26 cellular contexts compared by ENCODE assay signal in genomic region chr7:41385996-41386395, GRCh38.
DNase-seq lines count a peak whose midpoint lies in the region; ATAC-seq and TF ChIP-seq lines count a peak whose summit lies in the region.
"Had no signal": no experiment of that assay in that cellular context is flagged by ENCODE, and none has a peak within 500 bp of the region (broad histone marks: within the 10 kb centered on the region; RNA-seq: fewer than 3 reads in every experiment).

No MANE protein-coding gene starts in this region.

- CTCF ChIA-PET in PC-3 (lab: Charles Lee), result no interaction called here

- H3K4me2 ChIP-seq in PC-3 (ENCODE audit: low read length) (no peak overlapping the region), neuronal stem cell (ENCODE audit: insufficient read depth, low read length, poor library complexity, severe bottlenecking) (no peak overlapping the region)
- H3K4me2 ChIP-seq: BLaER1 had no signal

- no peaks in the 10 kb centered on the region for H3K79me2 ChIP-seq in PC-3 (ENCODE audit: low read length)

- no peak overlapping the region for H2BK120ac ChIP-seq in neuronal stem cell (ENCODE audit: low read depth, low read length)

- H2AFZ ChIP-seq in PC-3 (ENCODE audit: low read length) (peak overlapping the region; percentile 5; the same call in 1 of the 2 replicates), neuronal stem cell (ENCODE audit: low read length) (peak overlapping the region; percentile 43)

- H2BK5ac ChIP-seq in neuronal stem cell (ENCODE audit: low read length), result no peak overlapping the region

- no peak overlapping the region for H3K23ac ChIP-seq in neuronal stem cell (ENCODE audit: low read depth, low read length, poor library complexity)

- no peaks in the 10 kb centered on the region for H3K36me3 ChIP-seq in PC-3 (ENCODE audit: low read depth, low read length)
- no peaks in the 10 kb centered on the region for H3K36me3 ChIP-seq in neuronal stem cell (replicated peaks in 1 of 2; ENCODE audit: control insufficient read depth in 2 of 2, insufficient read depth in 2 of 2, low read length in 2 of 2)
- H3K36me3 ChIP-seq: adrenal gland, BLaER1, colonic mucosa, heart left ventricle, spleen, thyroid gland had no signal

- H2BK12ac ChIP-seq in neuronal stem cell (ENCODE audit: low read length), result no peak overlapping the region

- POLR2A ChIA-PET in PC-3 (lab: Charles Lee; ENCODE audit: unreplicated experiment), result interaction anchor here (0.7 kb wide), 1 partner anchor 15 kb away, joined by 3 read pairs; no protein-coding TSS in a partner anchor

- no peaks in the 10 kb centered on the region for H3K79me1 ChIP-seq in neuronal stem cell (ENCODE audit: low read depth, low read length)

- TF ChIP-seq CTCF in PC-3 (conservative IDR thresholded peaks at IDR 0.05; ENCODE audit: low read depth, low read length), result no peak

- H3K9me3 ChIP-seq in PC-3 (ENCODE audit: low read length) (no peaks in the 10 kb centered on the region), neuronal stem cell (replicated peaks in 1 of 2; ENCODE audit: control insufficient read depth in 2 of 2, insufficient read depth in 1 of 2, low read depth in 1 of 2, low read length in 2 of 2) (no peaks in the 10 kb centered on the region)
- H3K9me3 ChIP-seq: adrenal gland, BLaER1, colonic mucosa, heart left ventricle, spleen, thyroid gland had no signal

- no peak overlapping the region for H3K14ac ChIP-seq in neuronal stem cell (ENCODE audit: low read length)

- no peak overlapping the region for H3K27ac ChIP-seq in PC-3 (ENCODE audit: low read length)
- no peak overlapping the region for H3K27ac ChIP-seq in neuronal stem cell (replicated peaks; ENCODE audit: low read length)
- H3K27ac ChIP-seq: adrenal gland, BLaER1, colonic mucosa, heart left ventricle, spleen, thyroid gland had no signal

- no peak overlapping the region for H3K4ac ChIP-seq in neuronal stem cell (ENCODE audit: low read length)

- no peak overlapping the region for H2AK5ac ChIP-seq in neuronal stem cell (ENCODE audit: low read depth, low read length)

- H3K9ac ChIP-seq in PC-3 (ENCODE audit: low read length) (no peak overlapping the region), neuronal stem cell (ENCODE audit: low read depth, low read length, poor library complexity) (no peak overlapping the region)
- H3K9ac ChIP-seq: BLaER1 had no signal

- H3F3A ChIP-seq in PC-3 (ENCODE audit: low read length, unreplicated experiment), result no peaks in the 10 kb centered on the region

- no TSS peak for BruUV-seq in PC-3 (replicated peaks; lab: Mats Ljungman, UMichigan)

- no peak overlapping the region for H2BK15ac ChIP-seq in neuronal stem cell (ENCODE audit: low read length)

- intact Hi-C loops in PC-3 (cut with micrococcal nuclease) (no loop called here), posterior vena cava (cut with DNase I) (no loop called here)

- H4K91ac ChIP-seq in neuronal stem cell (ENCODE audit: low read depth, low read length, poor library complexity), result no peak overlapping the region

- ATAC-seq in PC-3 (no peak), esophagus mucosa (peak; percentile 61)
- ATAC-seq: heart left ventricle had no signal

- H3K27me3 ChIP-seq in PC-3 (ENCODE audit: low read length) (no peaks in the 10 kb centered on the region), neuronal stem cell (ENCODE audit: control insufficient read depth in 3 of 3, insufficient read depth in 3 of 3, low read depth in 1 of 3, low read length in 3 of 3) (no peaks in the 10 kb centered on the region)
- H3K27me3 ChIP-seq: adrenal gland, BLaER1, colonic mucosa, heart left ventricle, spleen, thyroid gland had no signal

- no peaks in the 10 kb centered on the region for H3K9me2 ChIP-seq in PC-3 (replicated peaks; ENCODE audit: low read length)

- WGBS in neuronal stem cell (ENCODE audit: extremely low coverage in 2 of 2, insufficient read length in 2 of 2, insufficient replicate concordance in 1 of 2), 2 donors, result no CpG with 5 or more reads among the region's 1 CpG

- DNase-seq in ELR (ENCODE audit: low read depth) (peak; percentile 42), PC-3 (no peak), neuronal stem cell (ENCODE audit: low spot score) (no peak), posterior vena cava (ENCODE audit: low spot score) (no peak), HCEC 1CT (no peak), superior temporal gyrus (ENCODE audit: extremely low spot score) (no peak)
- no peak for DNase-seq in activated CD4-positive, alpha-beta T cell treated with anti-CD3 and anti-CD28 coated beads, Interleukin-2, amount 50 U/mL, for 48 hours
- DNase-seq: activated CD8-positive, alpha-beta memory T cell treated with anti-CD3 and anti-CD28 coated beads for 24 hours; activated naive CD4-positive, alpha-beta T cell; activated T-cell treated with anti-CD3 and anti-CD28 coated beads, Interleukin-2, amount 50 U/mL, for 24 hours; adrenal gland; colonic mucosa; heart left ventricle; NCI-H1105; NCI-H2081; NCI-H510A; nucleus accumbens; retina; RPMI8226; spleen; stimulated activated CD4-positive, alpha-beta T cell treated with anti-CD3 and anti-CD28 coated beads, Interleukin-4, amount 100 ng/mL, for 1 hour; stimulated activated naive CD4-positive, alpha-beta T cell treated with Interleukin-2 at 50 U/mL for 16 hours; T1000; thyroid gland had no signal

- H4K20me1 ChIP-seq in PC-3 (ENCODE audit: low read length), result no peaks in the 10 kb centered on the region
- H4K20me1 ChIP-seq: BLaER1 had no signal

- H4K8ac ChIP-seq in neuronal stem cell (ENCODE audit: low read depth, low read length), result no peak overlapping the region

- H3K4me3 ChIP-seq in PC-3 (ENCODE audit: low read length) (no peak overlapping the region), neuronal stem cell (ENCODE audit: low read length in 2 of 2) (no peak overlapping the region)
- H3K4me3 ChIP-seq: adrenal gland, BLaER1, colonic mucosa, heart left ventricle, spleen, thyroid gland had no signal

- no peak overlapping the region for H3K18ac ChIP-seq in neuronal stem cell (ENCODE audit: low read length)

- H3K4me1 ChIP-seq in PC-3 (ENCODE audit: insufficient read depth, low read length), result no peaks in the 10 kb centered on the region
- H3K4me1 ChIP-seq in neuronal stem cell (ENCODE audit: control insufficient read depth in 2 of 2, insufficient read depth in 1 of 2, low read depth in 1 of 2, low read length in 2 of 2), result peaks cover 0 to 8% of the 10 kb centered on the region in 2 donors
- H3K4me1 ChIP-seq: adrenal gland, BLaER1, colonic mucosa, heart left ventricle, spleen, thyroid gland had no signal
